1 cellular context compared by ENCODE assay signal in the genomic region with DNA sequence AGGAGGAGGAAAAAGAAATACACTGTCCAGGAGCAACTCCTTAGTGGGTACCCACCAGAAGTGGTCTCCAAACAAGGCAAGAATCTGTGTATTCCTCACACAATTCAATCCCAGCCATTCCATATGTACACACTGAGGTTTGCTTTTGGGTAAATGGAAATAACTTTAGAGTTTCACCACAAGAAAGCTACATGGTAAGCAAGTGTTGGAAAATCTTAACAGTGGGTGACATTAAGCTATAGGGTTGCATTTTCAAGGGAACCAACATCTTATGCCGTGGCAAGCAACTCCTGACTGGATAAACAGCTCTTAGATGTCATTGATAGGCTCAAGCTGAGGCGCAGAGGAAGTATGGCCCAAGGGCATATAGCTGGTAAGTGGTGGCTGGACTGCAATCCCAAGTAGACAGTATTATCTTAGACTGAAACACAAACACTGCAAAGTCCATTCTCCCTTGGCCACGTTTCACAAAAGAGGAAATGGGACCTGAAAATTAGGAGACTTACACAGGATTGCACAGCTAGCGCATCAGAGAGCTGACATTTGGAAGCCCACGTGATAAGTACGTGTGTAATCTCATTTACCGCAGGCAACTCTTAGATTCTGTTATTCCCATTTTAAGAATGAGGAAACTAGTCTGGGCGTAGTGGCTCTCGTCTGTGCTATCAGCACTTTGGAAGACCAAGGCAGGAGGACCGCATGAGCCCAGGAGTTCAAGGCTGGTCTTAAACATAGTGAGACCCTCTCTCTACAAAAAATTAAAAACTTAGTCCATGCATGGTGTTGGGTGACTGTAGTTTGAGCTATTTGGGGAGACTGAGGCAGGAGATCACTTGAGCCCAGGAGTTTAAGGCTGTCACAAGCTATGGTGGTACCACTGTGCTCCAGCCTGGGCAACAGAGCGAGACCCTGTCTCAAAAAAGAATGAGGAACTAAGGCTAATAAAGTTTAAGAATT.
A peak's percentile ranks its signal among the peaks of the same experiment; 100 is the strongest.
TF ChIP-seq lines count a peak whose summit lies in the region.

No MANE protein-coding gene starts in this region.

TF ChIP-seq in K562, 482 proteins besides CTCF, POLR2A, EP300 and RAD21 (continued from another document and continues in another):
- TF ChIP-seq, protein P1, sequence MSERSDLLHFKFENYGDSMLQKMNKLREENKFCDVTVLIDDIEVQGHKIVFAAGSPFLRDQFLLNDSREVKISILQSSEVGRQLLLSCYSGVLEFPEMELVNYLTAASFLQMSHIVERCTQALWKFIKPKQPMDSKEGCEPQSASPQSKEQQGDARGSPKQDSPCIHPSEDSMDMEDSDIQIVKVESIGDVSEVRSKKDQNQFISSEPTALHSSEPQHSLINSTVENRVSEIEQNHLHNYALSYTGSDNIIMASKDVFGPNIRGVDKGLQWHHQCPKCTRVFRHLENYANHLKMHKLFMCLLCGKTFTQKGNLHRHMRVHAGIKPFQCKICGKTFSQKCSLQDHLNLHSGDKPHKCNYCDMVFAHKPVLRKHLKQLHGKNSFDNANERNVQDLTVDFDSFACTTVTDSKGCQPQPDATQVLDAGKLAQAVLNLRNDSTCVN (CRISPR knock-in tag; IDR thresholded peaks at IDR 0.05) = peak; percentile 65; the same call in 1 of the 2 replicates
- peak; percentile 47 for TF ChIP-seq GABPB1 (CRISPR knock-in tag; IDR thresholded peaks at IDR 0.05)
- TF ChIP-seq SMAD1 (IDR thresholded peaks at IDR 0.05; ENCODE audit: low read depth, low read length, partially characterized antibody) = no peak
- TF ChIP-seq ERF (CRISPR knock-in tag; IDR thresholded peaks at IDR 0.05) = peak; percentile 91
- TF ChIP-seq, protein P2, sequence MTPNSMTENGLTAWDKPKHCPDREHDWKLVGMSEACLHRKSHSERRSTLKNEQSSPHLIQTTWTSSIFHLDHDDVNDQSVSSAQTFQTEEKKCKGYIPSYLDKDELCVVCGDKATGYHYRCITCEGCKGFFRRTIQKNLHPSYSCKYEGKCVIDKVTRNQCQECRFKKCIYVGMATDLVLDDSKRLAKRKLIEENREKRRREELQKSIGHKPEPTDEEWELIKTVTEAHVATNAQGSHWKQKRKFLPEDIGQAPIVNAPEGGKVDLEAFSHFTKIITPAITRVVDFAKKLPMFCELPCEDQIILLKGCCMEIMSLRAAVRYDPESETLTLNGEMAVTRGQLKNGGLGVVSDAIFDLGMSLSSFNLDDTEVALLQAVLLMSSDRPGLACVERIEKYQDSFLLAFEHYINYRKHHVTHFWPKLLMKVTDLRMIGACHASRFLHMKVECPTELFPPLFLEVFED (CRISPR knock-in tag; conservative IDR thresholded peaks at IDR 0.05) = peak; percentile 68; the same call in 1 of the 2 replicates
- 0 out of 2 replicates have a peak, but pooled peaks have one; percentile 22 for TF ChIP-seq ZNF586 (CRISPR knock-in tag; conservative IDR thresholded peaks at IDR 0.05)
- TF ChIP-seq JUNB (CRISPR knock-in tag; conservative IDR thresholded peaks at IDR 0.05) = 0 out of 2 replicates have a peak, but pooled peaks have one; percentile 8
- TF ChIP-seq, protein P3, sequence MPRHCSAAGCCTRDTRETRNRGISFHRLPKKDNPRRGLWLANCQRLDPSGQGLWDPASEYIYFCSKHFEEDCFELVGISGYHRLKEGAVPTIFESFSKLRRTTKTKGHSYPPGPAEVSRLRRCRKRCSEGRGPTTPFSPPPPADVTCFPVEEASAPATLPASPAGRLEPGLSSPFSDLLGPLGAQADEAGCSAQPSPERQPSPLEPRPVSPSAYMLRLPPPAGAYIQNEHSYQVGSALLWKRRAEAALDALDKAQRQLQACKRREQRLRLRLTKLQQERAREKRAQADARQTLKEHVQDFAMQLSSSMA (CRISPR knock-in tag; IDR thresholded peaks at IDR 0.05) = 0 out of 2 replicates have a peak, but pooled peaks have one; percentile 18
- TF ChIP-seq CEBPB (tag; IDR thresholded peaks at IDR 0.05) = peak; percentile 83
- TF ChIP-seq GABPB2 (CRISPR knock-in tag; conservative IDR thresholded peaks at IDR 0.05) = peak; percentile 70; the same call in 1 of the 2 replicates
- TF ChIP-seq, protein P4, sequence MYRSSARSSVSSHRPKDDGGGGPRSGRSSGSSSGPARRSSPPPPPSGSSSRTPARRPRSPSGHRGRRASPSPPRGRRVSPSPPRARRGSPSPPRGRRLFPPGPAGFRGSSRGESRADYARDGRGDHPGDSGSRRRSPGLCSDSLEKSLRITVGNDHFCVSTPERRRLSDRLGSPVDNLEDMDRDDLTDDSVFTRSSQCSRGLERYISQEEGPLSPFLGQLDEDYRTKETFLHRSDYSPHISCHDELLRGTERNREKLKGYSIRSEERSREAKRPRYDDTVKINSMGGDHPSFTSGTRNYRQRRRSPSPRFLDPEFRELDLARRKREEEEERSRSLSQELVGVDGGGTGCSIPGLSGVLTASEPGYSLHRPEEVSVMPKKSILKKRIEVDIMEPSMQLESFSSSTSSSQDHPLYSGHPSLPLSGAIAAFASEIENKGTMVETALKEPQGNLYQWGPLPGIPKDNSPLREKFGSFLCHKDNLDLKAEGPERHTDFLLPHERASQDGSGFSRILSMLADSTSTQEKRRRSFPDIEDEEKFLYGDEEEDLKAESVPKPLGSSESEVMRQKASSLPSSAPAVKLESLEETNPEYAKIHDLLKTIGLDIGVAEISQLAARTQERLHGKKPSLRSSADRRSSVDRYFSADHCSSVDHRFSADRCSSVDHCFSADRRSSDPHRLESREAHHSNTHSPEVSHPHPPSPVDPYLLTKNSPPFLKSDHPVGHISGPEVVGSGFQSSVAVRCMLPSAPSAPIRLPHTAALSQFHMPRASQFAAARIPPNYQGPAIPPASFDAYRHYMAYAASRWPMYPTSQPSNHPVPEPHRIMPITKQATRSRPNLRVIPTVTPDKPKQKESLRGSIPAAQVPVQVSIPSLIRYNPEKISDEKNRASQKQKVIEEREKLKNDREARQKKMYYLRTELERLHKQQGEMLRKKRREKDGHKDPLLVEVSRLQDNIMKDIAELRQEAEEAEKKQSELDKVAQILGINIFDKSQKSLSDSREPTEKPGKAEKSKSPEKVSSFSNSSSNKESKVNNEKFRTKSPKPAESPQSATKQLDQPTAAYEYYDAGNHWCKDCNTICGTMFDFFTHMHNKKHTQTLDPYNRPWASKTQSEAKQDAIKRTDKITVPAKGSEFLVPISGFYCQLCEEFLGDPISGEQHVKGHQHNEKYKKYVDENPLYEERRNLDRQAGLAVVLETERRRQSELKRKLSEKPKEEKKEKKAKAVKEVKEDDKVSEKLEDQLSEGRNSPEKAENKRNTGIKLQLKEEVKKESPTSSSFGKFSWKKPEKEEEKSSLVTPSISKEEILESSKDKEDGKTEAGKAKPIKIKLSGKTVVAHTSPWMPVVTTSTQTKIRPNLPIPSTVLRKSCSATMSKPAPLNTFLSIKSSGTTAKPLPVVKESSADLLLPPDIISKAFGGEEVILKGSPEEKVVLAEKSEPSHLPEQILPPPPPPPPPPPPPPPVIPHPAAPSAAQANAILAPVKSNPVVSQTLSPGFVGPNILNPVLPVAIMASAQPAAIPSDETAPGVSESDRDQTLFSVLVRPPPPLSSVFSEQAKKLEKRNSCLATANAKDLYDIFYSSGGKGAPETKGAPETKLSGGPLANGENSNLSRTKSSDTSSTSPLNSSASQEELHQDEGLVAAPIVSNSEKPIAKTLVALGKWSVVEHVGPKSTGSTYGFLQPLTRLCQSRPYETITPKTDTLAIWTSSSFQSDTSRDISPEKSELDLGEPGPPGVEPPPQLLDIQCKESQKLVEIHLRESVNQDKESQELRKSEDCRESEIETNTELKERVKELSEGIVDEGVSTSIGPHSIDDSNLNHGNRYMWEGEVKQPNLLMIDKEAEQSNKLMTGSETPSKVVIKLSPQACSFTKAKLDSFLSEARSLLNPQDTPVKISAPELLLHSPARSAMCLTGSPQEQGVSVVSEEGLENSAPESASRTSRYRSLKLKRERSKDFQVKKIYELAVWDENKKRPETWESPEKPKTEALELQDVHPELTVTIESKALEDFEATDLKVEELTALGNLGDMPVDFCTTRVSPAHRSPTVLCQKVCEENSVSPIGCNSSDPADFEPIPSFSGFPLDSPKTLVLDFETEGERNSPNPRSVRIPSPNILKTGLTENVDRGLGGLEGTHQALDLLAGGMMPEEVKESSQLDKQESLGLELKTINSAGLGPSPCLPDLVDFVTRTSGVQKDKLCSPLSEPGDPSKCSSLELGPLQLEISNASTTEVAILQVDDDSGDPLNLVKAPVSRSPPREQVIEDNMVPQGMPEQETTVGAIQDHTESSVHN (IDR thresholded peaks at IDR 0.05; ENCODE audit: borderline replicate concordance in 1 of 2, low read depth in 1 of 2) = 0 out of 4 replicates have a peak, but pooled peaks of 1 of the 2 experiments have one; percentile 73
- TF ChIP-seq CREB1 (IDR thresholded peaks at IDR 0.05) = no peak
- peak; percentile 39; the same call in 1 of the 2 replicates for TF ChIP-seq CREB1 (CRISPR knock-in tag; IDR thresholded peaks at IDR 0.05)
- peak; percentile 96 for TF ChIP-seq MYC (IDR thresholded peaks at IDR 0.05; ENCODE audit: low read depth, low read length)
- no peak for TF ChIP-seq MYC (CRISPR knock-in tag; IDR thresholded peaks at IDR 0.05; ENCODE audit: borderline replicate concordance, low read depth)
- peak; percentile 67 for TF ChIP-seq DDX20 (tag; IDR thresholded peaks at IDR 0.05; ENCODE audit: low read depth)
- TF ChIP-seq, protein P5, sequence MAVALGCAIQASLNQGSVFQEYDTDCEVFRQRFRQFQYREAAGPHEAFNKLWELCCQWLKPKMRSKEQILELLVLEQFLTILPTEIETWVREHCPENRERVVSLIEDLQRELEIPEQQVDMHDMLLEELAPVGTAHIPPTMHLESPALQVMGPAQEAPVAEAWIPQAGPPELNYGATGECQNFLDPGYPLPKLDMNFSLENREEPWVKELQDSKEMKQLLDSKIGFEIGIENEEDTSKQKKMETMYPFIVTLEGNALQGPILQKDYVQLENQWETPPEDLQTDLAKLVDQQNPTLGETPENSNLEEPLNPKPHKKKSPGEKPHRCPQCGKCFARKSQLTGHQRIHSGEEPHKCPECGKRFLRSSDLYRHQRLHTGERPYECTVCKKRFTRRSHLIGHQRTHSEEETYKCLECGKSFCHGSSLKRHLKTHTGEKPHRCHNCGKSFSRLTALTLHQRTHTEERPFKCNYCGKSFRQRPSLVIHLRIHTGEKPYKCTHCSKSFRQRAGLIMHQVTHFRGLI (CRISPR knock-in tag; IDR thresholded peaks at IDR 0.05) = 0 out of 2 replicates have a peak, but pooled peaks have one; percentile 11
- peak; percentile 63; the same call in 1 of the 2 replicates for TF ChIP-seq ZNF324 (CRISPR knock-in tag; IDR thresholded peaks at IDR 0.05)
- no peak for TF ChIP-seq XRCC3 (IDR thresholded peaks at IDR 0.05)
- TF ChIP-seq, protein P6, sequence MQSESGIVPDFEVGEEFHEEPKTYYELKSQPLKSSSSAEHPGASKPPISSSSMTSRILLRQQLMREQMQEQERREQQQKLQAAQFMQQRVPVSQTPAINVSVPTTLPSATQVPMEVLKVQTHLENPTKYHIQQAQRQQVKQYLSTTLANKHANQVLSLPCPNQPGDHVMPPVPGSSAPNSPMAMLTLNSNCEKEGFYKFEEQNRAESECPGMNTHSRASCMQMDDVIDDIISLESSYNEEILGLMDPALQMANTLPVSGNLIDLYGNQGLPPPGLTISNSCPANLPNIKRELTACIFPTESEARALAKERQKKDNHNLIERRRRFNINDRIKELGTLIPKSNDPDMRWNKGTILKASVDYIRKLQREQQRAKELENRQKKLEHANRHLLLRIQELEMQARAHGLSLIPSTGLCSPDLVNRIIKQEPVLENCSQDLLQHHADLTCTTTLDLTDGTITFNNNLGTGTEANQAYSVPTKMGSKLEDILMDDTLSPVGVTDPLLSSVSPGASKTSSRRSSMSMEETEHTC (IDR thresholded peaks at IDR 0.05) = peak; percentile 47; the same call in 1 of the 2 replicates
- TF ChIP-seq, protein P7, sequence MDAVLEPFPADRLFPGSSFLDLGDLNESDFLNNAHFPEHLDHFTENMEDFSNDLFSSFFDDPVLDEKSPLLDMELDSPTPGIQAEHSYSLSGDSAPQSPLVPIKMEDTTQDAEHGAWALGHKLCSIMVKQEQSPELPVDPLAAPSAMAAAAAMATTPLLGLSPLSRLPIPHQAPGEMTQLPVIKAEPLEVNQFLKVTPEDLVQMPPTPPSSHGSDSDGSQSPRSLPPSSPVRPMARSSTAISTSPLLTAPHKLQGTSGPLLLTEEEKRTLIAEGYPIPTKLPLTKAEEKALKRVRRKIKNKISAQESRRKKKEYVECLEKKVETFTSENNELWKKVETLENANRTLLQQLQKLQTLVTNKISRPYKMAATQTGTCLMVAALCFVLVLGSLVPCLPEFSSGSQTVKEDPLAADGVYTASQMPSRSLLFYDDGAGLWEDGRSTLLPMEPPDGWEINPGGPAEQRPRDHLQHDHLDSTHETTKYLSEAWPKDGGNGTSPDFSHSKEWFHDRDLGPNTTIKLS (IDR thresholded peaks at IDR 0.05; ENCODE audit: borderline replicate concordance, low read depth) = peak; percentile 80
- TF ChIP-seq, protein P8, sequence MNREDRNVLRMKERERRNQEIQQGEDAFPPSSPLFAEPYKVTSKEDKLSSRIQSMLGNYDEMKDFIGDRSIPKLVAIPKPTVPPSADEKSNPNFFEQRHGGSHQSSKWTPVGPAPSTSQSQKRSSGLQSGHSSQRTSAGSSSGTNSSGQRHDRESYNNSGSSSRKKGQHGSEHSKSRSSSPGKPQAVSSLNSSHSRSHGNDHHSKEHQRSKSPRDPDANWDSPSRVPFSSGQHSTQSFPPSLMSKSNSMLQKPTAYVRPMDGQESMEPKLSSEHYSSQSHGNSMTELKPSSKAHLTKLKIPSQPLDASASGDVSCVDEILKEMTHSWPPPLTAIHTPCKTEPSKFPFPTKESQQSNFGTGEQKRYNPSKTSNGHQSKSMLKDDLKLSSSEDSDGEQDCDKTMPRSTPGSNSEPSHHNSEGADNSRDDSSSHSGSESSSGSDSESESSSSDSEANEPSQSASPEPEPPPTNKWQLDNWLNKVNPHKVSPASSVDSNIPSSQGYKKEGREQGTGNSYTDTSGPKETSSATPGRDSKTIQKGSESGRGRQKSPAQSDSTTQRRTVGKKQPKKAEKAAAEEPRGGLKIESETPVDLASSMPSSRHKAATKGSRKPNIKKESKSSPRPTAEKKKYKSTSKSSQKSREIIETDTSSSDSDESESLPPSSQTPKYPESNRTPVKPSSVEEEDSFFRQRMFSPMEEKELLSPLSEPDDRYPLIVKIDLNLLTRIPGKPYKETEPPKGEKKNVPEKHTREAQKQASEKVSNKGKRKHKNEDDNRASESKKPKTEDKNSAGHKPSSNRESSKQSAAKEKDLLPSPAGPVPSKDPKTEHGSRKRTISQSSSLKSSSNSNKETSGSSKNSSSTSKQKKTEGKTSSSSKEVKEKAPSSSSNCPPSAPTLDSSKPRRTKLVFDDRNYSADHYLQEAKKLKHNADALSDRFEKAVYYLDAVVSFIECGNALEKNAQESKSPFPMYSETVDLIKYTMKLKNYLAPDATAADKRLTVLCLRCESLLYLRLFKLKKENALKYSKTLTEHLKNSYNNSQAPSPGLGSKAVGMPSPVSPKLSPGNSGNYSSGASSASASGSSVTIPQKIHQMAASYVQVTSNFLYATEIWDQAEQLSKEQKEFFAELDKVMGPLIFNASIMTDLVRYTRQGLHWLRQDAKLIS (CRISPR knock-in tag; IDR thresholded peaks at IDR 0.05) = no peak
- peak; percentile 68 to 78; a peak in 3 of 4 replicates for TF ChIP-seq SRF (CRISPR knock-in tag; IDR thresholded peaks at IDR 0.05)
- no peak for TF ChIP-seq ZNF785 (CRISPR knock-in tag; IDR thresholded peaks at IDR 0.05)
- no peak for TF ChIP-seq ATF1 (CRISPR knock-in tag; IDR thresholded peaks at IDR 0.05)
- peak; percentile 75 for TF ChIP-seq ATF1 (tag; IDR thresholded peaks at IDR 0.05)
- TF ChIP-seq ZNF79 (CRISPR knock-in tag; IDR thresholded peaks at IDR 0.05; ENCODE audit: low read depth) = peak; percentile 85
- TF ChIP-seq, protein P9, sequence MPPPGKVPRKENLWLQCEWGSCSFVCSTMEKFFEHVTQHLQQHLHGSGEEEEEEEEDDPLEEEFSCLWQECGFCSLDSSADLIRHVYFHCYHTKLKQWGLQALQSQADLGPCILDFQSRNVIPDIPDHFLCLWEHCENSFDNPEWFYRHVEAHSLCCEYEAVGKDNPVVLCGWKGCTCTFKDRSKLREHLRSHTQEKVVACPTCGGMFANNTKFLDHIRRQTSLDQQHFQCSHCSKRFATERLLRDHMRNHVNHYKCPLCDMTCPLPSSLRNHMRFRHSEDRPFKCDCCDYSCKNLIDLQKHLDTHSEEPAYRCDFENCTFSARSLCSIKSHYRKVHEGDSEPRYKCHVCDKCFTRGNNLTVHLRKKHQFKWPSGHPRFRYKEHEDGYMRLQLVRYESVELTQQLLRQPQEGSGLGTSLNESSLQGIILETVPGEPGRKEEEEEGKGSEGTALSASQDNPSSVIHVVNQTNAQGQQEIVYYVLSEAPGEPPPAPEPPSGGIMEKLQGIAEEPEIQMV (tag; conservative IDR thresholded peaks at IDR 0.05; ENCODE audit: low read depth) = peak; percentile 28; the same call in 1 of the 2 replicates
